In genomic region chr12:54579696-54580333, GRCh38 we compare ENCODE assay signal across 8 cellular contexts.
DNase-seq lines count a peak whose midpoint lies in the region; ATAC-seq lines count a peak whose summit lies in the region.

No MANE protein-coding gene starts in this region.

- H3K27ac Mint-ChIP-seq in memory B cell, result no peak overlapping the region

- H3K4me1 Mint-ChIP-seq in memory B cell, result peaks cover 11% of the 10 kb centered on the region

- peak; percentile 93 for DNase-seq in AG20443 (ENCODE audit: low spot score)
- DNase-seq in NCI-H2227 (lab: John Stamatoyannopoulos, UW; ENCODE audit: unreplicated experiment), result peak; percentile 83
- DNase-seq in activated CD4-positive, alpha-beta T cell treated with anti-CD3 and anti-CD28 coated beads, Interleukin-2, amount 50 U/mL, for 1 hour, result peak; percentile 82
- peak; percentile 96 for DNase-seq in ecto neural progenitor cell (ENCODE audit: low spot score)
- peak; percentile 82 to 92 for DNase-seq in memory B cell (ENCODE audit: low spot score in 2 of 2)
- peak; percentile 36 to 58 for DNase-seq in stimulated activated CD8-positive, alpha-beta memory T cell treated with anti-CD3 and anti-CD28 coated beads, Interleukin-15, amount 100 ng/mL, for 4 hours (ENCODE audit: low read depth in 2 of 2)

- no peak overlapping the region for H3K4me3 Mint-ChIP-seq in memory B cell

- no peaks in the 10 kb centered on the region for H3K9me3 Mint-ChIP-seq in memory B cell

- H3K27me3 Mint-ChIP-seq in memory B cell, result peaks cover 3% of the 10 kb centered on the region

- ATAC-seq in GM18519 (IDR thresholded peaks at IDR 0.05; ENCODE audit: low FRiP score, unreplicated experiment) (peak; percentile 93), HG02981 (IDR thresholded peaks at IDR 0.05; ENCODE audit: unreplicated experiment) (peak; percentile 91), memory B cell (ENCODE audit: low read depth) (peak; percentile 96)

- peaks cover 1% of the 10 kb centered on the region for H3K36me3 Mint-ChIP-seq in memory B cell

Comparison
In these comparisons a context has a peak if more than half of its experiments do, and no peak if none do; other contexts are left out.
1. Peak in every context shown above with its lines: DNase-seq and ATAC-seq.